In genomic region chr11:71446942-71447688, GRCh38 we compare ENCODE assay signal across 8 cellular contexts. TPM values are rescaled to one million over a fixed set of nuclear protein-coding genes. Genes with fewer than 3 reads are reported as not detected.
DNase-seq lines count a peak whose midpoint lies in the region; ATAC-seq and TF ChIP-seq lines count a peak whose summit lies in the region.

No MANE protein-coding gene starts in this region.

- ATAC-seq in Right ventricle myocardium superior (ENCODE audit: poor library complexity) (no peak), left ventricle myocardium superior (no peak), T-helper 17 cell (no peak), GM21381 (IDR thresholded peaks at IDR 0.05; ENCODE audit: unreplicated experiment) (no peak)

- intact Hi-C loops in Right ventricle myocardium superior (cut with DNase I) (no loop called here), left ventricle myocardium superior (cut with micrococcal nuclease) (no loop called here)

- H3K36me3 Mint-ChIP-seq in T-helper 17 cell (ENCODE audit: low read depth) = peaks cover 6% of the 10 kb centered on the region

- peaks cover 14% of the 10 kb centered on the region for H3K36me3 ChIP-seq in osteoblast (ENCODE audit: insufficient read depth, low read length)

- H3K4me3 Mint-ChIP-seq in T-helper 17 cell = peak overlapping the region; percentile 95

- peaks cover 14% of the 10 kb centered on the region for H3K79me2 ChIP-seq in osteoblast (ENCODE audit: insufficient read depth, low read length)

- peaks cover 3% of the 10 kb centered on the region for H4K20me1 ChIP-seq in osteoblast (ENCODE audit: insufficient read depth, low read length)

- no peaks in the 10 kb centered on the region for H3K27me3 Mint-ChIP-seq in T-helper 17 cell

- no peaks in the 10 kb centered on the region for H3K27me3 ChIP-seq in osteoblast (ENCODE audit: insufficient read depth, low read length)

- peak overlapping the region; percentile 77 for H2AFZ ChIP-seq in osteoblast (ENCODE audit: low read length)

- peak overlapping the region; percentile 63 for H3K27ac Mint-ChIP-seq in T-helper 17 cell

- H3K4me2 ChIP-seq in osteoblast (ENCODE audit: insufficient read depth, low read length) = peak overlapping the region; percentile 92

- peaks cover 25% of the 10 kb centered on the region for H3K4me1 Mint-ChIP-seq in T-helper 17 cell

- H3K9me3 ChIP-seq in T-helper 17 cell (ENCODE audit: control insufficient read depth, low read length, poor library complexity, severe bottlenecking) = no peaks in the 10 kb centered on the region
- no peaks in the 10 kb centered on the region for H3K9me3 ChIP-seq in osteoblast (ENCODE audit: low read depth, low read length)

- H3K4me3 ChIP-seq in fibroblast of pulmonary artery (replicated peaks; ENCODE audit: low read depth, low read length) (peak overlapping the region; percentile 93), osteoblast (ENCODE audit: insufficient read depth, low read length) (peak overlapping the region; percentile 91)

- H3K4me1 ChIP-seq in osteoblast (ENCODE audit: insufficient read depth, low read length) = peaks cover 21% of the 10 kb centered on the region

- peak overlapping the region; percentile 41 for H3K27ac ChIP-seq in osteoblast (ENCODE audit: low read depth, low read length)

- peak; percentile 45 for DNase-seq in Right ventricle myocardium superior
- DNase-seq in left ventricle myocardium superior = no peak
- no peak for DNase-seq in T-helper 17 cell
- peak; percentile 86 for DNase-seq in fibroblast of pulmonary artery (ENCODE audit: low read depth)
- peak; percentile 95 for DNase-seq in osteoblast (ENCODE audit: insufficient read length, low spot score, missing footprints)
- no peak for DNase-seq in islet precursor cell
- no peak for DNase-seq in NCI-H82 (lab: John Stamatoyannopoulos, UW)

- TF ChIP-seq CTCF in fibroblast of pulmonary artery (IDR thresholded peaks at IDR 0.05; ENCODE audit: low read length, missing control alignments) (no peak), osteoblast (IDR thresholded peaks at IDR 0.05; ENCODE audit: extremely low read depth, low read depth, low read length) (no peak)

RNA-seq across cellular contexts. Expression of gene DHCR7, which starts 1.1 kb away (rescaled TPM):
- total RNA-seq in Right ventricle myocardium superior (48.5 TPM), left ventricle myocardium superior (41.3 TPM), T-helper 17 cell (10 to 100 TPM; 16.8 to 26.7 TPM), osteoblast (58.3 and 60.4 TPM in 2 replicates)

RNA-seq across cellular contexts. Expression of gene NADSYN1, which starts 5.9 kb away (rescaled TPM):
- total RNA-seq in Right ventricle myocardium superior = 18.5 TPM
- total RNA-seq in left ventricle myocardium superior = 20.5 TPM
- total RNA-seq in T-helper 17 cell = 100 to 1,000 TPM in 1 of 2 donors, 10 to 100 TPM in 1; 99.7 to 114 TPM
- 69.5 and 81.1 TPM in 2 replicates for total RNA-seq in osteoblast

Comparison
In these comparisons a context has a peak if more than half of its experiments do, and no peak if none do; other contexts are left out.
1. DNase-seq: peak in Right ventricle myocardium superior (single experiment), fibroblast of pulmonary artery (single experiment) and osteoblast (single experiment); none in left ventricle myocardium superior (single experiment), T-helper 17 cell (0 of 3), islet precursor cell (single experiment) and NCI-H82 (single experiment).